ENCODE assay signal across 23 cellular contexts in the genomic region with DNA sequence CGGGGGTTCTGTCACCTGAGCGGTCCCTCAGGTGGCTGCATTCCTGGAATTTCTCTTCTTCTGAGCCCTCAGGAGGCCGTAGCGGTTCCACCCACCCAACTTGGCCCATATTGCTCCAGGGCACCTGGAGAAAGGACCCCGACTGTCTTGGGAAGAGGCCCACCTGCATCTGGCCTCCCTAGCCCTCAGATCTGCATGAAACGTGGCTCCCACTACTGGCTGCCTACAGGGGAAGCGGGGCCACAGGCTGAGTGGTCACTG. TPM values are rescaled to one million over a fixed set of nuclear protein-coding genes. Genes with fewer than 3 reads are reported as not detected.
A peak's percentile ranks its signal among the peaks of the same experiment; 100 is the strongest.
DNase-seq lines count a peak whose midpoint lies in the region; ATAC-seq, FAIRE-seq and TF ChIP-seq lines count a peak whose summit lies in the region.
"Had no signal": no experiment of that assay in that cellular context is flagged by ENCODE, and none has a peak within 500 bp of the region (broad histone marks: within the 10 kb centered on the region; RNA-seq: fewer than 3 reads in every experiment).

No MANE protein-coding gene starts in this region.

- DNase-seq in GM23338 (ENCODE audit: low spot score) (peak; percentile 38), H1 (ENCODE audit: low read depth in 1 of 2, low spot score in 2 of 2) (no peak), sigmoid colon (peak; percentile 36), GM03348 (ENCODE audit: low spot score) (no peak), mesenteric fat pad (ENCODE audit: low spot score) (no peak), neural progenitor cell (ENCODE audit: low spot score) (no peak)
- no peak for DNase-seq in CD4-positive, alpha-beta T cell
- DNase-seq: DMS53, GF-D8, HCEC 1CT, Kasumi-1, NCI-H1417, NCI-H1694 treated with DMSO at 0.1 percent for 48 hours, NCI-H2081 treated with DMSO at 0.1 percent for 48 hours, NCI-H446, NCI-H526, OCI-M1, RPMI8226, SIG-M5, SK-N-SH had no signal

- H3K23me2 ChIP-seq in H1 (ENCODE audit: low read depth, low read length), result no peaks in the 10 kb centered on the region

- no peak overlapping the region for H2AFZ ChIP-seq in GM23338
- H2AFZ ChIP-seq in OCI-LY3 (ENCODE audit: low read depth, low read length), result no peak overlapping the region
- H2AFZ ChIP-seq in H1 (ENCODE audit: low read length), result no peak overlapping the region
- H2AFZ ChIP-seq in neural progenitor cell (replicated peaks), result no peak overlapping the region

- H3K27me3 ChIP-seq in GM23338 (ENCODE audit: insufficient read depth) (no peaks in the 10 kb centered on the region), OCI-LY3 (ENCODE audit: low read depth, low read length) (no peaks in the 10 kb centered on the region), H1 (replicated peaks in 1 of 4; ENCODE audit: control insufficient read depth in 3 of 4, extremely low read depth in 1 of 4, insufficient read depth in 3 of 4, low read length in 3 of 4) (no peaks in the 10 kb centered on the region), sigmoid colon (peaks cover 0 to 16% (median 7%) of the 10 kb centered on the region in 3 donors), neural progenitor cell (no peaks in the 10 kb centered on the region)
- H3K27me3 ChIP-seq in CD4-positive, alpha-beta T cell (ENCODE audit: control insufficient read depth, insufficient read depth, low read length), result no peaks in the 10 kb centered on the region
- H3K27me3 ChIP-seq: BLaER1 had no signal

- FAIRE-seq in H1 (lab: Jason Lieb, UNC), result no peak

- peaks cover 22% of the 10 kb centered on the region for H3K4me1 Mint-ChIP-seq in GM23338
- no peaks in the 10 kb centered on the region for H3K4me1 Mint-ChIP-seq in CD4-positive, alpha-beta T cell (ENCODE audit: low read depth)
- peaks cover 28% of the 10 kb centered on the region for H3K4me1 Mint-ChIP-seq in neural progenitor cell

- H4K91ac ChIP-seq in H1 (replicated peaks; ENCODE audit: insufficient read length, low read length), result no peak overlapping the region

- H3K9me2 ChIP-seq in GM23338 (ENCODE audit: insufficient read depth), result no peaks in the 10 kb centered on the region
- H3K9me2 ChIP-seq: SK-N-SH had no signal

- no peak overlapping the region for H3K14ac ChIP-seq in H1 (ENCODE audit: insufficient read length)

- no peak overlapping the region for H2BK120ac ChIP-seq in H1 (replicated peaks; ENCODE audit: low read depth, low read length)

- no peak overlapping the region for H4K8ac ChIP-seq in H1 (ENCODE audit: extremely low read depth, insufficient read depth, low read length)

- H4K5ac ChIP-seq in H1 (ENCODE audit: insufficient read length, low read depth, low read length), result no peak overlapping the region

- peak in 1 of 2 experiments; percentile 23; a peak in 1 of 4 replicates for TF ChIP-seq CTCF in GM23338 (conservative IDR thresholded peaks at IDR 0.05; ENCODE audit: low read depth in 2 of 2)
- 0 out of 2 replicates have a peak, but pooled peaks have one; percentile 27 for TF ChIP-seq CTCF in OCI-LY3 (IDR thresholded peaks at IDR 0.05; ENCODE audit: low read depth, low read length)
- no peak for TF ChIP-seq CTCF in H1 (IDR thresholded peaks at IDR 0.05; ENCODE audit: control extremely low read depth in 1 of 3, insufficient read depth in 1 of 3, low read depth in 1 of 3, low read length in 3 of 3)
- no peak for TF ChIP-seq CTCF in sigmoid colon (IDR thresholded peaks at IDR 0.05)
- TF ChIP-seq CTCF in CD4-positive, alpha-beta T cell (IDR thresholded peaks at IDR 0.05), result no peak
- TF ChIP-seq CTCF in neural progenitor cell (IDR thresholded peaks at IDR 0.05), result no peak

- no peak for TF ChIP-seq POLR2A in H1 (IDR thresholded peaks at IDR 0.05; ENCODE audit: control extremely low read depth in 1 of 2, low read depth in 2 of 2, low read length in 2 of 2)
- no peak for TF ChIP-seq POLR2A in sigmoid colon (IDR thresholded peaks at IDR 0.05)

- no peak overlapping the region for H3K4ac ChIP-seq in H1 (replicated peaks; ENCODE audit: insufficient read length, low read depth, low read length)

- peak overlapping the region; percentile 48; the same call in 1 of the 2 replicates for H3K9ac ChIP-seq in OCI-LY3 (ENCODE audit: low read length)
- no peak overlapping the region for H3K9ac ChIP-seq in H1 (replicated peaks in 1 of 4; ENCODE audit: extremely low read depth in 1 of 4, low read depth in 3 of 4, low read length in 3 of 4)
- no peak overlapping the region for H3K9ac ChIP-seq in neural progenitor cell
- H3K9ac ChIP-seq: BLaER1, SK-N-SH had no signal

- no peaks in the 10 kb centered on the region for H3K79me2 ChIP-seq in GM23338 (replicated peaks; ENCODE audit: insufficient read depth)
- H3K79me2 ChIP-seq in OCI-LY3 (ENCODE audit: low read length), result no peaks in the 10 kb centered on the region
- no peaks in the 10 kb centered on the region for H3K79me2 ChIP-seq in H1 (ENCODE audit: control insufficient read depth in 1 of 2, insufficient read depth in 2 of 2, low read length in 2 of 2)
- H3K79me2 ChIP-seq in neural progenitor cell (ENCODE audit: low read depth), result no peaks in the 10 kb centered on the region

- POLR2A ChIA-PET in H1 (lab: Charles Lee; ENCODE audit: partially characterized antibody), result no interaction called here
- POLR2A ChIA-PET in CD4-positive, alpha-beta T cell (lab: Charles Lee), result no interaction called here

- H3K4me1 ChIP-seq in GM23338 (ENCODE audit: insufficient read depth) (no peaks in the 10 kb centered on the region; the same call in 1 of the 2 replicates), OCI-LY3 (ENCODE audit: low read length) (peaks cover 55% of the 10 kb centered on the region), H1 (replicated peaks in 1 of 4; ENCODE audit: control insufficient read depth in 3 of 4, insufficient read depth in 4 of 4, low read length in 3 of 4) (peaks cover 0 to 11% (median 2%) of the 10 kb centered on the region in 4 experiments; a peak in 2 of 7 replicates), sigmoid colon (peaks cover 0 to 16% (median 15%) of the 10 kb centered on the region in 4 donors), neural progenitor cell (peaks cover 8% of the 10 kb centered on the region)

- no peaks in the 10 kb centered on the region for H4K20me1 ChIP-seq in GM23338 (replicated peaks; ENCODE audit: insufficient read depth)
- no peaks in the 10 kb centered on the region for H4K20me1 ChIP-seq in OCI-LY3 (ENCODE audit: insufficient read depth, low read length)
- peaks cover 0 to 2% of the 10 kb centered on the region in 2 experiments for H4K20me1 ChIP-seq in H1 (replicated peaks in 1 of 2; ENCODE audit: control insufficient read depth in 1 of 2, insufficient read depth in 2 of 2, low read length in 2 of 2)
- H4K20me1 ChIP-seq in neural progenitor cell (ENCODE audit: low read depth), result no peaks in the 10 kb centered on the region

- no peak overlapping the region for H2AK5ac ChIP-seq in H1 (ENCODE audit: low read depth, low read length)

- no peaks in the 10 kb centered on the region for H3K79me1 ChIP-seq in H1 (ENCODE audit: low read depth, low read length)

- TF ChIP-seq EP300 in H1 (IDR thresholded peaks at IDR 0.05; ENCODE audit: borderline replicate concordance in 1 of 2, low read depth in 2 of 2, low read length in 2 of 2) (no peak), sigmoid colon (IDR thresholded peaks at IDR 0.05) (no peak)

- no peak overlapping the region for H3K23ac ChIP-seq in H1 (ENCODE audit: insufficient read length)

- intact Hi-C loops in sigmoid colon (cut with DNase I), result no loop called here
- intact Hi-C loops in CD4-positive, alpha-beta T cell (cut with DNase I, micrococcal nuclease), result no loop called here

- H3F3A ChIP-seq in GM23338 (replicated peaks; ENCODE audit: low read depth) (no peaks in the 10 kb centered on the region), neural progenitor cell (ENCODE audit: low read depth) (no peaks in the 10 kb centered on the region)

- H3K9me3 ChIP-seq in OCI-LY3 (ENCODE audit: insufficient read depth, low read length) (no peaks in the 10 kb centered on the region), H1 (ENCODE audit: insufficient read depth in 2 of 2, low read depth in 1 of 2, low read length in 1 of 2) (no peaks in the 10 kb centered on the region), sigmoid colon (no peaks in the 10 kb centered on the region), neural progenitor cell (ENCODE audit: low read depth) (no peaks in the 10 kb centered on the region)
- H3K9me3 ChIP-seq in CD4-positive, alpha-beta T cell (ENCODE audit: control insufficient read depth, low read length), result no peaks in the 10 kb centered on the region
- H3K9me3 ChIP-seq: BLaER1, SK-N-SH had no signal

- 66% methylated on average over 7 of the region's 7 CpGs; no CpG with 5 or more reads in 1 of the 2 experiments for WGBS in H1 (ENCODE audit: extremely low coverage in 1 of 2, insufficient coverage in 1 of 2, insufficient read length in 1 of 2, insufficient replicate concordance in 2 of 2, low coverage in 1 of 2, low lambda C conversion rate in 2 of 2, missing lambda C conversion rate in 1 of 2), 2 experiments
- WGBS in sigmoid colon, 2 donors, result 90 to 93% methylated on average over 7 of the region's 7 CpGs

- no peaks in the 10 kb centered on the region; the same call in 2 of the 3 replicates for H3K9me3 Mint-ChIP-seq in GM23338
- no peaks in the 10 kb centered on the region for H3K9me3 Mint-ChIP-seq in CD4-positive, alpha-beta T cell
- H3K9me3 Mint-ChIP-seq in neural progenitor cell, result no peaks in the 10 kb centered on the region

- no peak overlapping the region for H3K27ac Mint-ChIP-seq in GM23338
- no peak overlapping the region for H3K27ac Mint-ChIP-seq in CD4-positive, alpha-beta T cell
- H3K27ac Mint-ChIP-seq in neural progenitor cell, result no peak overlapping the region

- no peak for TF ChIP-seq RAD21 in H1 (IDR thresholded peaks at IDR 0.05 in 1 of 2, conservative IDR thresholded peaks at IDR 0.05 in 1 of 2; ENCODE audit: low read depth in 2 of 2, low read length in 2 of 2)

- H3K27me3 Mint-ChIP-seq in GM23338 (ENCODE audit: insufficient read depth, low read depth, poor library complexity) (peaks cover 6% of the 10 kb centered on the region), neural progenitor cell (ENCODE audit: insufficient read depth, low read depth) (peaks cover 30% of the 10 kb centered on the region)
- H3K27me3 Mint-ChIP-seq in CD4-positive, alpha-beta T cell, result peaks cover 20% of the 10 kb centered on the region

- no peak overlapping the region for H2BK15ac ChIP-seq in H1 (ENCODE audit: low read length)

- H3K36me3 ChIP-seq in GM23338 (ENCODE audit: insufficient read depth), result no peaks in the 10 kb centered on the region
- H3K36me3 ChIP-seq in OCI-LY3 (replicated peaks; ENCODE audit: low read depth, low read length), result no peaks in the 10 kb centered on the region
- no peaks in the 10 kb centered on the region for H3K36me3 ChIP-seq in H1 (ENCODE audit: control insufficient read depth in 2 of 4, insufficient read depth in 4 of 4, low read length in 3 of 4)
- H3K36me3 ChIP-seq in sigmoid colon, result no peaks in the 10 kb centered on the region
- H3K36me3 ChIP-seq in neural progenitor cell, result no peaks in the 10 kb centered on the region
- H3K36me3 ChIP-seq: BLaER1 had no signal

- peak; percentile 14; the same call in 1 of the 3 replicates for ATAC-seq in GM23338
- no peak for ATAC-seq in CD4-positive, alpha-beta T cell (ENCODE audit: poor library complexity)

- H3K4me2 ChIP-seq in GM23338, result 0 out of 2 replicates have a peak overlapping the region, but pooled peaks have one; percentile 14
- peak overlapping the region; percentile 69 for H3K4me2 ChIP-seq in OCI-LY3 (ENCODE audit: low read length)
- no peak overlapping the region for H3K4me2 ChIP-seq in H1 (ENCODE audit: insufficient read depth in 1 of 2, low read depth in 2 of 2, low read length in 2 of 2)
- no peak overlapping the region for H3K4me2 ChIP-seq in neural progenitor cell
- H3K4me2 ChIP-seq: SK-N-SH had no signal

- H2BK12ac ChIP-seq in H1 (ENCODE audit: low read depth, low read length), result no peak overlapping the region

- H3K4me3 ChIP-seq in GM23338 (no peak overlapping the region), OCI-LY3 (ENCODE audit: low read length) (no peak overlapping the region), H1 (ENCODE audit: extremely low read depth in 1 of 4, insufficient read depth in 2 of 4, low read depth in 3 of 4, low read length in 4 of 4) (no peak overlapping the region), sigmoid colon (no peak overlapping the region), neural progenitor cell (no peak overlapping the region)
- H3K4me3 ChIP-seq: BLaER1 had no signal

- no peak overlapping the region for H2BK5ac ChIP-seq in H1 (ENCODE audit: low read depth, low read length)

- no peak overlapping the region for H2BK20ac ChIP-seq in H1 (ENCODE audit: low read length)

- H3K4me3 Mint-ChIP-seq in GM23338, result no peak overlapping the region
- no peak overlapping the region for H3K4me3 Mint-ChIP-seq in CD4-positive, alpha-beta T cell
- H3K4me3 Mint-ChIP-seq in neural progenitor cell, result no peak overlapping the region

- CTCF ChIA-PET in H1 (lab: Charles Lee; ENCODE audit: partially characterized antibody), result no interaction called here
- CTCF ChIA-PET in CD4-positive, alpha-beta T cell (lab: Charles Lee), result no interaction called here

- H3K27ac ChIP-seq in GM23338 (ENCODE audit: low read depth), result no peak overlapping the region
- H3K27ac ChIP-seq in OCI-LY3 (ENCODE audit: low read length), result no peak overlapping the region
- H3K27ac ChIP-seq in H1 (ENCODE audit: low read depth, low read length), result no peak overlapping the region
- H3K27ac ChIP-seq in sigmoid colon, result no peak overlapping the region
- H3K27ac ChIP-seq in CD4-positive, alpha-beta T cell (ENCODE audit: low read depth, low read length), result no peak overlapping the region
- H3K27ac ChIP-seq in neural progenitor cell, result no peak overlapping the region
- H3K27ac ChIP-seq: BLaER1 had no signal

- H3K36me3 Mint-ChIP-seq in GM23338 (ENCODE audit: low read depth), result no peaks in the 10 kb centered on the region
- no peaks in the 10 kb centered on the region for H3K36me3 Mint-ChIP-seq in CD4-positive, alpha-beta T cell (ENCODE audit: low read depth)
- H3K36me3 Mint-ChIP-seq in neural progenitor cell, result no peaks in the 10 kb centered on the region

- no peak overlapping the region for H3K56ac ChIP-seq in H1 (replicated peaks; ENCODE audit: insufficient read length, low read depth, low read length)

- H3K18ac ChIP-seq in H1 (ENCODE audit: extremely low read depth, low read length), result no peak overlapping the region

RNA-seq across cellular contexts. Expression of a gene that starts 9.9 kb away (rescaled TPM):
- 0.58 and 0.80 TPM in 2 replicates for total RNA-seq in GM23338 (2014; rRNA removed; shearing (Covaris generic))
- polyA plus RNA-seq in GM23338 (2016; fragmentation: Nextera tagmentation; extraction: Ambion mirVana) (0.87 and 1.8 TPM in 2 replicates), H1 (2011; rRNA removed) (2.0 and 3.3 TPM in 2 replicates), sigmoid colon (100 to 1,000 TPM; 108 to 229 (median 166) TPM)
- 1.6 and 2.2 TPM in 2 replicates for total RNA-seq in H1 (2021; fragmentation: NEBNext Ultra II Directional; extraction: Animal tissue kit (Norgen Biotek cat#: 25700))
- polyA plus RNA-seq in H1 (2011; cell fraction: cytosol; rRNA removed), result 2.2 TPM
- polyA plus RNA-seq in H1 (2011; cell fraction: nucleus; rRNA removed), result 5.8 TPM
- polyA plus RNA-seq in H1 (2012, experiment 1 of 2), result 1.6 to 3.7 TPM (median 2.2 TPM) in 4 replicates
- polyA plus RNA-seq in H1 (2012, experiment 2 of 2), result 1.4 TPM
- 5.2 TPM for polyA plus RNA-seq in H1 (2013, experiment 1 of 2)
- 3.8 TPM for polyA plus RNA-seq in H1 (2013, experiment 2 of 2)
- polyA minus RNA-seq in H1 (2011; rRNA and poly(A)+ RNA removed), result 1.6 and 2.5 TPM in 2 replicates
- 1.5 TPM for polyA minus RNA-seq in H1 (2011; cell fraction: cytosol; rRNA and poly(A)+ RNA removed)
- 1.9 TPM for polyA minus RNA-seq in H1 (2011; cell fraction: nucleus; rRNA and poly(A)+ RNA removed)
- total RNA-seq in sigmoid colon (10 to 100 TPM in 1 of 4 donors, 1 to 10 TPM in 3; 4.4 to 24.6 (median 6.2) TPM), mesenteric fat pad (50.3 TPM), neural progenitor cell (ENCODE audit: low replicate concordance) (2.7 and 4.7 TPM in 2 replicates)
- total RNA-seq in CD4-positive, alpha-beta T cell, result 1 to 10 TPM; 1.9 to 2.7 TPM

RNA-seq across cellular contexts. Expression of a gene that starts 48.4 kb away (rescaled TPM):
- 0.16 and 1.3 TPM in 2 replicates for total RNA-seq in GM23338 (2014; rRNA removed; shearing (Covaris generic))
- polyA plus RNA-seq in GM23338 (2016; fragmentation: Nextera tagmentation; extraction: Ambion mirVana) (0.24 and 0.68 TPM in 2 replicates), H1 (2011; rRNA removed) (0.80 and 1.6 TPM in 2 replicates), sigmoid colon (1 to 10 TPM in 2 of 3 donors, not detected in 1; 1.3 to 1.8 TPM)
- total RNA-seq in H1 (2021; fragmentation: NEBNext Ultra II Directional; extraction: Animal tissue kit (Norgen Biotek cat#: 25700)), result 0.35 and 0.38 TPM in 2 replicates
- 0.57 TPM for polyA plus RNA-seq in H1 (2011; cell fraction: cytosol; rRNA removed)
- 0.61 TPM for polyA plus RNA-seq in H1 (2011; cell fraction: nucleus; rRNA removed)
- 0.25 to 0.88 TPM (median 0.68 TPM) in 3 of 4 replicates, not detected in the other for polyA plus RNA-seq in H1 (2012, experiment 1 of 2)
- 0.43 TPM for polyA plus RNA-seq in H1 (2012, experiment 2 of 2)
- polyA plus RNA-seq in H1 (2013, experiment 1 of 2), result 0.28 TPM
- polyA plus RNA-seq in H1 (2013, experiment 2 of 2), result 0.40 TPM
- not detected in 2 replicates for polyA minus RNA-seq in H1 (2011; rRNA and poly(A)+ RNA removed)
- polyA minus RNA-seq in H1 (2011; cell fraction: cytosol; rRNA and poly(A)+ RNA removed), result not detected
- 0.60 TPM for polyA minus RNA-seq in H1 (2011; cell fraction: nucleus; rRNA and poly(A)+ RNA removed)
- total RNA-seq in sigmoid colon (not detected), mesenteric fat pad (0.96 TPM), neural progenitor cell (ENCODE audit: low replicate concordance) (0.19 TPM in 1 of 2 replicates, not detected in the other)
- not detected for total RNA-seq in CD4-positive, alpha-beta T cell
- total RNA-seq: MCF 10A had no signal

Comparison
In these comparisons a context has a peak if more than half of its experiments do, and no peak if none do; other contexts are left out.
1. DNase-seq: peak in GM23338 (single experiment) and sigmoid colon (single experiment); none in H1 (0 of 2), CD4-positive, alpha-beta T cell (0 of 10), GM03348 (single experiment), mesenteric fat pad (single experiment) and neural progenitor cell (single experiment).
2. H3K4me2 ChIP-seq: peak in GM23338 (single experiment) and OCI-LY3 (single experiment); none in H1 (0 of 2) and neural progenitor cell (single experiment).